In the genomic region with DNA sequence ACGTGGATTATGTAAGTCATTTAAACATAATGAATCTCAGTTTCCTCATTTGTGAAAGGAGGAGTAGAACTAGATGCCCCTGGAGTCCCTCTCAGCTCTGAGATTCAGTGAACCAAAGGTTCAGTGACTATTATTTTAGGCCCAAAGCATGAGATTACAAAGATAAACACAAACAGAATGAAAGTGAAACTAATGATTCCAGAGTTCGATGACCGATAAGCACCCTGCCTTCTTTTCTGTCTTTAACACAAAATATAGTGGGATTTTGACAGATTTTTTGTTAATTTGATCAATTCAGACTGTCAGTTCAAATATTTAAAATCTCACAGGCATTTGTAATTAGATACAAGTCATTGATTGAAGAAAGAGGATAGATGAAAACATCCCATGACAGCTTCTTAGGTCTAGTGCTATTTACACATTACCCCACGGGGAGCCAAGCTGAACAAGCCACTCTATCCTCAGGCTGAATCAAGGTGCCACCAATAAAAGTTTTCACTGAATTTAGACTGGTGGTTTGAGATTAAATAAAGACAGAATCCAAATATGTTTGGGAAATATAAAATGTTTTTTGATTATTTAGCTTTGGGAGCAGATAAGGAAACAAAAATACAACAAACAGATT, we compare ENCODE assay signal across 8 cellular contexts.
DNase-seq lines count a peak whose midpoint lies in the region; ATAC-seq and TF ChIP-seq lines count a peak whose summit lies in the region.

No MANE protein-coding gene starts in this region.

- TF ChIP-seq EP300 in tibial nerve (IDR thresholded peaks at IDR 0.05), result no peak

- WGBS in tibial nerve, 2 donors, result 3 to 5% methylated on average over 4 of the region's 4 CpGs
- 92% methylated on average over 4 of the region's 4 CpGs for WGBS in smooth muscle cell (ENCODE audit: low lambda C conversion rate)

- H3K36me3 Mint-ChIP-seq in activated naive CD4-positive, alpha-beta T cell treated with anti-CD3 and anti-CD28 coated beads for 36 hours (ENCODE audit: low read depth), result peaks cover 10% of the 10 kb centered on the region
- H3K36me3 Mint-ChIP-seq in T-helper 2 cell treated with Interferon-gamma antibody and Interleukin-4, amounts not matched to agents 5 μg/mL and 100 μg/mL, for 36 hours (ENCODE audit: low read depth), result peaks cover 13% of the 10 kb centered on the region

- no peak for DNase-seq in activated naive CD4-positive, alpha-beta T cell treated with anti-CD3 and anti-CD28 coated beads for 36 hours
- DNase-seq in activated naive CD4-positive, alpha-beta T cell treated with anti-CD3 and anti-CD28 coated beads, Interleukin-2, amount 50 U/mL, for 16 hours, result no peak
- no peak for DNase-seq in T-helper 2 cell treated with Interferon-gamma antibody and Interleukin-4, amounts not matched to agents 5 μg/mL and 100 μg/mL, for 36 hours (ENCODE audit: low spot score)
- DNase-seq in iris pigment epithelial cell (ENCODE audit: low read depth) (peak; percentile 25), tibial nerve (ENCODE audit: low spot score in 2 of 2) (no peak), COLO668 (lab: John Stamatoyannopoulos, UW; ENCODE audit: unreplicated experiment) (no peak), smooth muscle cell (lab: John Stamatoyannopoulos, UW; ENCODE audit: unreplicated experiment) (no peak)

- H2AFZ ChIP-seq in smooth muscle cell (ENCODE audit: low read depth), result no peak overlapping the region

- ATAC-seq in HG02870 (IDR thresholded peaks at IDR 0.05; ENCODE audit: unreplicated experiment), result peak; percentile 46

- no peak overlapping the region for H3K4me2 ChIP-seq in smooth muscle cell

- H3K4me3 ChIP-seq in tibial nerve (peak overlapping the region; percentile 21 to 49 (median 29)), smooth muscle cell (no peak overlapping the region)

- H3K4me3 Mint-ChIP-seq in activated naive CD4-positive, alpha-beta T cell treated with anti-CD3 and anti-CD28 coated beads for 36 hours, result peak overlapping the region; percentile 67
- H3K4me3 Mint-ChIP-seq in T-helper 2 cell treated with Interferon-gamma antibody and Interleukin-4, amounts not matched to agents 5 μg/mL and 100 μg/mL, for 36 hours, result peak overlapping the region; percentile 78

- no peaks in the 10 kb centered on the region for H3K27me3 ChIP-seq in tibial nerve
- no peaks in the 10 kb centered on the region for H3K27me3 ChIP-seq in smooth muscle cell (ENCODE audit: low read depth)

- CTCF ChIA-PET in activated naive CD4-positive, alpha-beta T cell treated with anti-CD3 and anti-CD28 coated beads for 36 hours (lab: Charles Lee), result interaction anchor here (0.6 to 1.6 kb wide), 6 partner anchors 10 to 553 kb away, joined by 3 to 6 read pairs (median 3); no protein-coding TSS in a partner anchor

- H3F3A ChIP-seq in smooth muscle cell (ENCODE audit: low read depth), result peaks cover 18% of the 10 kb centered on the region

- H3K36me3 ChIP-seq in tibial nerve (peaks cover 0 to 24% (median 0%) of the 10 kb centered on the region in 3 donors), smooth muscle cell (ENCODE audit: low read depth) (no peaks in the 10 kb centered on the region)

- TF ChIP-seq POLR2A in tibial nerve (IDR thresholded peaks at IDR 0.05), result no peak

- H3K9me3 Mint-ChIP-seq in activated naive CD4-positive, alpha-beta T cell treated with anti-CD3 and anti-CD28 coated beads for 36 hours, result no peaks in the 10 kb centered on the region
- no peaks in the 10 kb centered on the region for H3K9me3 Mint-ChIP-seq in T-helper 2 cell treated with Interferon-gamma antibody and Interleukin-4, amounts not matched to agents 5 μg/mL and 100 μg/mL, for 36 hours

- H3K4me1 ChIP-seq in tibial nerve (peaks cover 0 to 33% (median 17%) of the 10 kb centered on the region in 4 donors), smooth muscle cell (ENCODE audit: low read depth) (peaks cover 4% of the 10 kb centered on the region)

- peaks cover 10% of the 10 kb centered on the region for H3K4me1 Mint-ChIP-seq in activated naive CD4-positive, alpha-beta T cell treated with anti-CD3 and anti-CD28 coated beads for 36 hours (ENCODE audit: low read depth)
- peaks cover 10% of the 10 kb centered on the region for H3K4me1 Mint-ChIP-seq in T-helper 2 cell treated with Interferon-gamma antibody and Interleukin-4, amounts not matched to agents 5 μg/mL and 100 μg/mL, for 36 hours (ENCODE audit: low read depth)

- no peaks in the 10 kb centered on the region for H3K27me3 Mint-ChIP-seq in activated naive CD4-positive, alpha-beta T cell treated with anti-CD3 and anti-CD28 coated beads for 36 hours (ENCODE audit: low read depth)
- H3K27me3 Mint-ChIP-seq in T-helper 2 cell treated with Interferon-gamma antibody and Interleukin-4, amounts not matched to agents 5 μg/mL and 100 μg/mL, for 36 hours (ENCODE audit: low read depth), result no peaks in the 10 kb centered on the region

- TF ChIP-seq CTCF in tibial nerve (IDR thresholded peaks at IDR 0.05) (no peak), smooth muscle cell (IDR thresholded peaks at IDR 0.05; ENCODE audit: borderline replicate concordance, insufficient read depth, poor library complexity, severe bottlenecking) (no peak)

- peak overlapping the region; percentile 38 to 88 (median 77) for H3K27ac ChIP-seq in tibial nerve
- H3K27ac ChIP-seq in smooth muscle cell (ENCODE audit: low read depth), result no peak overlapping the region

- H3K9me3 ChIP-seq in tibial nerve (no peaks in the 10 kb centered on the region), smooth muscle cell (replicated peaks; ENCODE audit: low read depth) (no peaks in the 10 kb centered on the region)

- H4K20me1 ChIP-seq in smooth muscle cell (ENCODE audit: low read depth), result peaks cover 21% of the 10 kb centered on the region

- H3K27ac Mint-ChIP-seq in activated naive CD4-positive, alpha-beta T cell treated with anti-CD3 and anti-CD28 coated beads for 36 hours, result peak overlapping the region; percentile 51
- peak overlapping the region; percentile 79 for H3K27ac Mint-ChIP-seq in T-helper 2 cell treated with Interferon-gamma antibody and Interleukin-4, amounts not matched to agents 5 μg/mL and 100 μg/mL, for 36 hours

- intact Hi-C loops in activated naive CD4-positive, alpha-beta T cell treated with anti-CD3 and anti-CD28 coated beads for 36 hours (cut with micrococcal nuclease), result loop anchor here (2.0 kb wide), 1 partner anchor 63 kb away; no protein-coding TSS in a partner anchor

- H3K9ac ChIP-seq in smooth muscle cell (ENCODE audit: low read depth), result no peak overlapping the region

- H3K79me2 ChIP-seq in smooth muscle cell (ENCODE audit: low read depth), result no peaks in the 10 kb centered on the region
